8 cellular contexts compared by ENCODE assay signal in the genomic region with DNA sequence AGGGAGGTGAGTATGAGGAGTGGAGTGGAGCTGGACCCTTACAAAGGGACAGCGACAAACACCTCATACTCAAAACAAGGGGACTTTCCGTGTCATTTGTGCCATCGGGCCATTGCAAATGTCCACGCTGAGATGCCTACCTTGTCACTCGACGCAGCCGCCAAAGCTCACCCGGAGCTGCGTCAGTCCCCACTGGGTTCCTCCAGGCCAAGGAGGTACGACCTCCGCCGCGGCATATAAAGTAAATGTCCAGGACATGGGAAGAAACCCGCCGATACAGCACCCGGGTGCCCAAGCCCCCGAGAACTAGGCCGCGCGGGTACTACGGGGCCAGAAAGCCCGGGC. TPM values are rescaled to one million over a fixed set of nuclear protein-coding genes. Genes with fewer than 3 reads are reported as not detected.
DNase-seq lines count a peak whose midpoint lies in the region; ATAC-seq and TF ChIP-seq lines count a peak whose summit lies in the region.
"Not testable (repeated sequence)": the region's sequence is repeated elsewhere in the genome, so short reads cannot be mapped to it uniquely, and the experiment has no call there.

No MANE protein-coding gene starts in this region.

- H2BK5ac ChIP-seq in neuronal stem cell (ENCODE audit: low read length), result not testable (repeated sequence)

- intact Hi-C loops in activated CD4-positive, alpha-beta T cell treated with anti-CD3 and anti-CD28 coated beads, Interleukin-2, amount 10 ng/mL, durations not matched to agents 24 days and 14 days (cut with micrococcal nuclease), result not testable (repeated sequence)

- H2AK5ac ChIP-seq in neuronal stem cell (ENCODE audit: low read depth, low read length), result not testable (repeated sequence)

- not testable (repeated sequence) for H3K9ac ChIP-seq in neuronal stem cell (ENCODE audit: low read depth, low read length, poor library complexity)

- peak overlapping the region; percentile 85 for H3K27ac Mint-ChIP-seq in activated CD4-positive, alpha-beta T cell treated with anti-CD3 and anti-CD28 coated beads, Interleukin-2, amount 10 ng/mL, durations not matched to agents 24 days and 14 days
- peak overlapping the region in 5 of 6 donors; percentile 46 to 88 (median 68) for H3K27ac Mint-ChIP-seq in immature natural killer cell
- peak overlapping the region; percentile 85 to 97 for H3K27ac Mint-ChIP-seq in stimulated activated naive CD8-positive, alpha-beta T cell treated with anti-CD3 and anti-CD28 coated beads, Interleukin-15, amount 100 ng/mL, for 72 hours

- H3K23ac ChIP-seq in neuronal stem cell (ENCODE audit: low read depth, low read length, poor library complexity), result not testable (repeated sequence)

- not testable (repeated sequence) for H3K27me3 Mint-ChIP-seq in activated CD4-positive, alpha-beta T cell treated with anti-CD3 and anti-CD28 coated beads, Interleukin-2, amount 10 ng/mL, durations not matched to agents 24 days and 14 days; immature natural killer cell (ENCODE audit: low read depth in 3 of 3)
- H3K27me3 Mint-ChIP-seq in stimulated activated naive CD8-positive, alpha-beta T cell treated with anti-CD3 and anti-CD28 coated beads, Interleukin-15, amount 100 ng/mL, for 72 hours, result peaks cover 13% of the 10 kb centered on the region

- CTCF ChIA-PET in AG04449 (lab: Yijun Ruan, JAX), result interaction anchor here (1.1 to 1.6 kb wide), 3 partner anchors 168 to 310 kb away, joined by 3 to 7 read pairs (median 3); no protein-coding TSS in a partner anchor
- CTCF ChIA-PET in HEK293 (lab: Yijun Ruan, JAX), result not testable (repeated sequence)

- peak overlapping the region; percentile 43 for H3K4me3 ChIP-seq in AG04449 (ENCODE audit: low read depth, low read length)
- peak overlapping the region; percentile 43 for H3K4me3 ChIP-seq in HEK293 (ENCODE audit: low read depth, low read length)
- H3K4me3 ChIP-seq in epithelial cell of esophagus (ENCODE audit: low read length), result peak overlapping the region; percentile 43
- not testable (repeated sequence) for H3K4me3 ChIP-seq in neuronal stem cell (ENCODE audit: low read length in 2 of 2)

- not testable (repeated sequence) for H2BK12ac ChIP-seq in neuronal stem cell (ENCODE audit: low read length)

- not testable (repeated sequence) for H3K79me1 ChIP-seq in neuronal stem cell (ENCODE audit: low read depth, low read length)

- H3K36me3 ChIP-seq in HEK293 (ENCODE audit: control insufficient read depth in 2 of 2, insufficient read depth in 1 of 2, low read length in 2 of 2); neuronal stem cell (replicated peaks in 1 of 2; ENCODE audit: control insufficient read depth in 2 of 2, insufficient read depth in 2 of 2, low read length in 2 of 2): not testable (repeated sequence)

- H3K4me2 ChIP-seq in neuronal stem cell (ENCODE audit: insufficient read depth, low read length, poor library complexity, severe bottlenecking), result peak overlapping the region; percentile 18

- H3K14ac ChIP-seq in neuronal stem cell (ENCODE audit: low read length), result not testable (repeated sequence)

- not testable (repeated sequence) for H3K27me3 ChIP-seq in neuronal stem cell (ENCODE audit: control insufficient read depth in 3 of 3, insufficient read depth in 3 of 3, low read depth in 1 of 3, low read length in 3 of 3)

- H3K4me1 Mint-ChIP-seq in activated CD4-positive, alpha-beta T cell treated with anti-CD3 and anti-CD28 coated beads, Interleukin-2, amount 10 ng/mL, durations not matched to agents 24 days and 14 days, result not testable (repeated sequence)
- peaks cover 13 to 29% of the 10 kb centered on the region in 2 donors for H3K4me1 Mint-ChIP-seq in immature natural killer cell
- peaks cover 18% of the 10 kb centered on the region for H3K4me1 Mint-ChIP-seq in stimulated activated naive CD8-positive, alpha-beta T cell treated with anti-CD3 and anti-CD28 coated beads, Interleukin-15, amount 100 ng/mL, for 72 hours

- not testable (repeated sequence) for H3K9me3 ChIP-seq in HEK293 (ENCODE audit: control insufficient read depth, insufficient read depth, low read depth, low read length); neuronal stem cell (replicated peaks in 1 of 2; ENCODE audit: control insufficient read depth in 2 of 2, insufficient read depth in 1 of 2, low read depth in 1 of 2, low read length in 2 of 2)

- H2AFZ ChIP-seq in neuronal stem cell (ENCODE audit: low read length), result not testable (repeated sequence)

- H3K27ac ChIP-seq in HEK293 (ENCODE audit: extremely low read depth, low read depth, low read length), result 0 out of 2 replicates have a peak overlapping the region, but pooled peaks have one; percentile 37
- H3K27ac ChIP-seq in angular gyrus (ENCODE audit: low read depth, low read length), result peak overlapping the region; percentile 40
- H3K27ac ChIP-seq in neuronal stem cell (replicated peaks; ENCODE audit: low read length), result not testable (repeated sequence)

- not testable (repeated sequence) for H3K9me3 Mint-ChIP-seq in activated CD4-positive, alpha-beta T cell treated with anti-CD3 and anti-CD28 coated beads, Interleukin-2, amount 10 ng/mL, durations not matched to agents 24 days and 14 days; immature natural killer cell; stimulated activated naive CD8-positive, alpha-beta T cell treated with anti-CD3 and anti-CD28 coated beads, Interleukin-15, amount 100 ng/mL, for 72 hours

- not testable (repeated sequence) for H4K8ac ChIP-seq in neuronal stem cell (ENCODE audit: low read depth, low read length)

- not testable (repeated sequence) for TF ChIP-seq CTCF in AG04449 (IDR thresholded peaks at IDR 0.05; ENCODE audit: insufficient read depth, low read length, missing control alignments); HEK293 (tag by site-specific recombination; IDR thresholded peaks at IDR 0.05); epithelial cell of esophagus (IDR thresholded peaks at IDR 0.05; ENCODE audit: insufficient read depth, low read depth, low read length, missing control alignments)

- not testable (repeated sequence) for H3K36me3 Mint-ChIP-seq in activated CD4-positive, alpha-beta T cell treated with anti-CD3 and anti-CD28 coated beads, Interleukin-2, amount 10 ng/mL, durations not matched to agents 24 days and 14 days (ENCODE audit: low read depth); immature natural killer cell

- not testable (repeated sequence) for DNase-seq in AG04449 (ENCODE audit: low read depth, low spot score); activated CD4-positive, alpha-beta T cell treated with anti-CD3 and anti-CD28 coated beads, Interleukin-2, amount 10 ng/mL, durations not matched to agents 24 days and 14 days; epithelial cell of esophagus (ENCODE audit: low read depth); neuronal stem cell (ENCODE audit: low spot score)
- DNase-seq in immature natural killer cell, result peak in 1 of 3 donors; percentile 31
- DNase-seq in stimulated activated naive CD8-positive, alpha-beta T cell treated with anti-CD3 and anti-CD28 coated beads, Interleukin-15, amount 100 ng/mL, for 72 hours, result peak in 1 of 2 donors; percentile 38

- H3K4ac ChIP-seq in neuronal stem cell (ENCODE audit: low read length), result not testable (repeated sequence)

- H2BK15ac ChIP-seq in neuronal stem cell (ENCODE audit: low read length), result not testable (repeated sequence)

- H3K4me1 ChIP-seq in HEK293 (ENCODE audit: control insufficient read depth, insufficient read depth, low read length); neuronal stem cell (ENCODE audit: control insufficient read depth in 2 of 2, insufficient read depth in 1 of 2, low read depth in 1 of 2, low read length in 2 of 2): not testable (repeated sequence)

- H2BK120ac ChIP-seq in neuronal stem cell (ENCODE audit: low read depth, low read length), result not testable (repeated sequence)

- POLR2A ChIA-PET in AG04449 (lab: Yijun Ruan, JAX); HEK293 (lab: Yijun Ruan, JAX): not testable (repeated sequence)

- not testable (repeated sequence) for ATAC-seq in stimulated activated naive CD8-positive, alpha-beta T cell treated with anti-CD3 and anti-CD28 coated beads, Interleukin-15, amount 100 ng/mL, for 72 hours

- peak overlapping the region; percentile 91 for H3K4me3 Mint-ChIP-seq in activated CD4-positive, alpha-beta T cell treated with anti-CD3 and anti-CD28 coated beads, Interleukin-2, amount 10 ng/mL, durations not matched to agents 24 days and 14 days
- peak overlapping the region; percentile 71 to 81 (median 80) for H3K4me3 Mint-ChIP-seq in immature natural killer cell
- H3K4me3 Mint-ChIP-seq in stimulated activated naive CD8-positive, alpha-beta T cell treated with anti-CD3 and anti-CD28 coated beads, Interleukin-15, amount 100 ng/mL, for 72 hours, result peak overlapping the region; percentile 87 to 88

- not testable (repeated sequence) for H3K18ac ChIP-seq in neuronal stem cell (ENCODE audit: low read length)

- no CpG with 5 or more reads among the region's 22 CpGs for WGBS in neuronal stem cell (ENCODE audit: extremely low coverage in 2 of 2, insufficient read length in 2 of 2, insufficient replicate concordance in 1 of 2), 2 donors

- H4K91ac ChIP-seq in neuronal stem cell (ENCODE audit: low read depth, low read length, poor library complexity), result not testable (repeated sequence)

RNA-seq across cellular contexts. Expression of a gene that starts 1.1 kb away (rescaled TPM):
- 13.9 and 15.6 TPM in 2 replicates for total RNA-seq in activated CD4-positive, alpha-beta T cell treated with anti-CD3 and anti-CD28 coated beads, Interleukin-2, amount 10 ng/mL, durations not matched to agents 24 days and 14 days
- polyA plus RNA-seq in immature natural killer cell, result 1 to 10 TPM in 1 of 3 donors, under 1 TPM in 2; 0.58 to 2.3 (median 0.76) TPM
- polyA plus RNA-seq in neuronal stem cell (2013, experiment 1 of 2), result 3.2 TPM
- 3.4 TPM for polyA plus RNA-seq in neuronal stem cell (2013, experiment 2 of 2)

RNA-seq across cellular contexts. Expression of a gene that starts 49.6 kb away (rescaled TPM):
- 44.6 and 48.5 TPM in 2 replicates for total RNA-seq in activated CD4-positive, alpha-beta T cell treated with anti-CD3 and anti-CD28 coated beads, Interleukin-2, amount 10 ng/mL, durations not matched to agents 24 days and 14 days
- polyA plus RNA-seq in immature natural killer cell, result 1 to 10 TPM; 1.6 to 2.1 (median 1.7) TPM
- 34.9 TPM for polyA plus RNA-seq in neuronal stem cell (2013, experiment 1 of 2)
- 37.1 TPM for polyA plus RNA-seq in neuronal stem cell (2013, experiment 2 of 2)
